ENCODE assay signal across 18 cellular contexts in the genomic region with DNA sequence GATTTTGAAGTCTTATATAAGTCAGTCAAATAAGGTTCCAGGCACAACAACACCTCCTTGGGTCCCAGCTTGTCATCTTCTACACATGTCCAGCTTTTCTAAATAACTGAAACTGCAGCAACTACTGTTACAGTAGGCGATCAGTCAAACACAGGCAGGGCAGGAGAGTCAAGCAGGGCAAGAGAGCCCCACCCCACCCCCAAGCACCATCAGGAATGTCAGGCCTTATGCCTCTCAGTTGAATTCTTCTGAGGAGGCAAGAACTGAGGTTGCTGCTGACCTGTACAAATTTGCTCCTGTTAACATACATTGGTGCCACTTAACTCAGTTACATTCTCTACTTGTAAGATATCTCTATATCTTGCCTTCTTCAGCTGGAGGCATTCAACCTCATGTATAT.
DNase-seq lines count a peak whose midpoint lies in the region; ATAC-seq and TF ChIP-seq lines count a peak whose summit lies in the region.
"Had no signal": no experiment of that assay in that cellular context is flagged by ENCODE, and none has a peak within 500 bp of the region (broad histone marks: within the 10 kb centered on the region; RNA-seq: fewer than 3 reads in every experiment).

No MANE protein-coding gene starts in this region.

- H3K36me3 ChIP-seq in BLaER1 (no peaks in the 10 kb centered on the region), OCI-LY1 (ENCODE audit: insufficient read depth, low read length) (no peaks in the 10 kb centered on the region), lower lobe of right lung (no peaks in the 10 kb centered on the region)
- H3K36me3 ChIP-seq: SJSA1 had no signal

- H3K9ac ChIP-seq in BLaER1: no peak overlapping the region
- H3K9ac ChIP-seq in OCI-LY1 (ENCODE audit: low read length): no peak overlapping the region

- no peaks in the 10 kb centered on the region for H3F3A ChIP-seq in OCI-LY1 (ENCODE audit: insufficient read depth, low read length)

- H3K4me1 ChIP-seq in BLaER1 (peaks cover 20% of the 10 kb centered on the region), OCI-LY1 (ENCODE audit: insufficient read depth, low read length, severe bottlenecking) (peaks cover 20% of the 10 kb centered on the region), lower lobe of right lung (no peaks in the 10 kb centered on the region)
- H3K4me1 ChIP-seq: Caco-2, SJSA1 had no signal

- peak overlapping the region; percentile 49; the same call in 1 of the 2 replicates for H3K27ac ChIP-seq in BLaER1
- H3K27ac ChIP-seq in OCI-LY1 (ENCODE audit: low read depth, low read length, poor library complexity, severe bottlenecking): peak overlapping the region; percentile 47
- H3K27ac ChIP-seq in lower lobe of right lung: no peak overlapping the region
- H3K27ac ChIP-seq: SJSA1 had no signal

- ATAC-seq in lower lobe of right lung (peak; percentile 54 to 81), HG03095 (IDR thresholded peaks at IDR 0.05; ENCODE audit: unreplicated experiment) (no peak), HG03108 (IDR thresholded peaks at IDR 0.05; ENCODE audit: unreplicated experiment) (no peak)
- ATAC-seq: GM23338, HCT116, Panc1 had no signal

- no peaks in the 10 kb centered on the region for H3K79me2 ChIP-seq in OCI-LY1 (ENCODE audit: insufficient read depth, low read length)

- DNase-seq in COLO668 (lab: John Stamatoyannopoulos, UW; ENCODE audit: unreplicated experiment): peak; percentile 21
- no peak for DNase-seq in lower lobe of right lung
- DNase-seq in effector CD8-positive, alpha-beta T cell (lab: John Stamatoyannopoulos, UW): no peak
- DNase-seq: Caco-2; CD4-positive, alpha-beta T cell; DMS 273 treated with DMSO at 0.1 percent for 48 hours; GDM1; MV-4-11; NCI-H1930; NCI-H526 had no signal

- H3K4me3 ChIP-seq in BLaER1 (no peak overlapping the region), OCI-LY1 (ENCODE audit: low read depth, low read length, poor library complexity, severe bottlenecking) (no peak overlapping the region), lower lobe of right lung (no peak overlapping the region)
- H3K4me3 ChIP-seq: GM23338, SJSA1 had no signal

- H4K20me1 ChIP-seq in BLaER1 (no peaks in the 10 kb centered on the region), OCI-LY1 (ENCODE audit: insufficient read depth, low read length) (no peaks in the 10 kb centered on the region)

- no peaks in the 10 kb centered on the region for H3K9me2 ChIP-seq in OCI-LY1 (ENCODE audit: low read depth, low read length)

- H3K4me2 ChIP-seq in BLaER1 (no peak overlapping the region), OCI-LY1 (ENCODE audit: low read length) (no peak overlapping the region)
- H3K4me2 ChIP-seq: GM23338 had no signal

- H2AFZ ChIP-seq in OCI-LY1 (ENCODE audit: low read length): no peak overlapping the region
- H2AFZ ChIP-seq: GM23338 had no signal

- H3K27me3 ChIP-seq in BLaER1 (no peaks in the 10 kb centered on the region), OCI-LY1 (ENCODE audit: insufficient read depth, low read length) (no peaks in the 10 kb centered on the region), lower lobe of right lung (ENCODE audit: low read depth) (no peaks in the 10 kb centered on the region)
- H3K27me3 ChIP-seq: SJSA1 had no signal

- H3K9me3 ChIP-seq in BLaER1 (peaks cover 16% of the 10 kb centered on the region), OCI-LY1 (ENCODE audit: low read length) (peaks cover 4% of the 10 kb centered on the region; the same call in 1 of the 2 replicates), lower lobe of right lung (peaks cover 6% of the 10 kb centered on the region)
- H3K9me3 ChIP-seq: Caco-2 had no signal

- intact Hi-C loops in lower lobe of right lung (cut with DNase I): no loop called here

- TF ChIP-seq CTCF in OCI-LY1 (IDR thresholded peaks at IDR 0.05; ENCODE audit: low read length) (no peak), lower lobe of right lung (IDR thresholded peaks at IDR 0.05) (no peak)

Comparison
In these comparisons a context has a peak if more than half of its experiments do, and no peak if none do; other contexts are left out.
1. ATAC-seq: peak in lower lobe of right lung (2 of 2); none in HG03095 (single experiment) and HG03108 (single experiment).